ENCODE assay signal across 1 cellular context in the genomic region with DNA sequence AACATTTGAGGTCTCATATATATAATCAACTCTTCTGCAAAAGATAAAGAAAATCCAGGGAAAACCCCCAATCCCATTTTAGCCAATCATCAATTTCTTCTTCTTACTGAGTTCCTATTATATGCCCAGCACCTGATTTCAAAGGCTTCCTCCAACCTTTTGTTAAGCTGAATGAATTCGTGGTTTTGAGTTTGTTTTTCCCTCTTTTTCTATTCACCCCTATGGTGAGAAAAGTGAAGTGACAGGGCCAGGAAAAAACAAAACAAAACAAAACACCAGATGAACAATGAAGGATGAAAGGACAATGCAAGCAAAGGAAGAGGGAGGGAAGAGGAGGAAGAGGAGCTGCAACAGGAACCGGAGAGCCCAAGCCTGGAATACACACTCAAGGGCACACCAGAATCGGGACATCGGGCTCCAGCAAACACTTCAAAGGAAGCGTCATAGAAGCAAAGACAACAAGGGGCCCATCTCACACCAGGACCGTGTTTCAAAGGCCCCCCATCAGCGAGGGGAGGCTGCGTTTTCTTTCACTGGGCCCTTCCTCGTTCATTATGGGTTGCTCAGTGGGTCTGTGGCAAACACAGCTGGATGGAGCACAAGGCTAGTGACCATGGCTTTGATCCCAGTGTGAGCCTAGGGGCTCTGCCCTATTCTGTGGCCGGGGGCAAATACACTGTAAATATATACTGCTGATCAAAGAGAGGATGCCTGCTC.
TF ChIP-seq lines count a peak whose summit lies in the region.

No MANE protein-coding gene starts in this region.

TF ChIP-seq in endothelial cell of umbilical vein, 7 proteins besides CTCF, POLR2A, EP300 and RAD21 (continued from another document):
- no peak for TF ChIP-seq MYC (IDR thresholded peaks at IDR 0.05; ENCODE audit: low read depth, low read length)
